Comparison of ENCODE assay signal across 1 cellular context in genomic region chr11:65961267-65962135, GRCh38.
TF ChIP-seq lines count a peak whose summit lies in the region.

A gene with protein sequence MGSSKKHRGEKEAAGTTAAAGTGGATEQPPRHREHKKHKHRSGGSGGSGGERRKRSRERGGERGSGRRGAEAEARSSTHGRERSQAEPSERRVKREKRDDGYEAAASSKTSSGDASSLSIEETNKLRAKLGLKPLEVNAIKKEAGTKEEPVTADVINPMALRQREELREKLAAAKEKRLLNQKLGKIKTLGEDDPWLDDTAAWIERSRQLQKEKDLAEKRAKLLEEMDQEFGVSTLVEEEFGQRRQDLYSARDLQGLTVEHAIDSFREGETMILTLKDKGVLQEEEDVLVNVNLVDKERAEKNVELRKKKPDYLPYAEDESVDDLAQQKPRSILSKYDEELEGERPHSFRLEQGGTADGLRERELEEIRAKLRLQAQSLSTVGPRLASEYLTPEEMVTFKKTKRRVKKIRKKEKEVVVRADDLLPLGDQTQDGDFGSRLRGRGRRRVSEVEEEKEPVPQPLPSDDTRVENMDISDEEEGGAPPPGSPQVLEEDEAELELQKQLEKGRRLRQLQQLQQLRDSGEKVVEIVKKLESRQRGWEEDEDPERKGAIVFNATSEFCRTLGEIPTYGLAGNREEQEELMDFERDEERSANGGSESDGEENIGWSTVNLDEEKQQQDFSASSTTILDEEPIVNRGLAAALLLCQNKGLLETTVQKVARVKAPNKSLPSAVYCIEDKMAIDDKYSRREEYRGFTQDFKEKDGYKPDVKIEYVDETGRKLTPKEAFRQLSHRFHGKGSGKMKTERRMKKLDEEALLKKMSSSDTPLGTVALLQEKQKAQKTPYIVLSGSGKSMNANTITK (plus strand): TSS chr11:65961734. CDS start chr11:65961781, 47 bp downstream.

TF ChIP-seq in K562, 482 proteins besides CTCF, POLR2A, EP300 and RAD21 (continued from another document and continues in another):
- TF ChIP-seq, protein P1, sequence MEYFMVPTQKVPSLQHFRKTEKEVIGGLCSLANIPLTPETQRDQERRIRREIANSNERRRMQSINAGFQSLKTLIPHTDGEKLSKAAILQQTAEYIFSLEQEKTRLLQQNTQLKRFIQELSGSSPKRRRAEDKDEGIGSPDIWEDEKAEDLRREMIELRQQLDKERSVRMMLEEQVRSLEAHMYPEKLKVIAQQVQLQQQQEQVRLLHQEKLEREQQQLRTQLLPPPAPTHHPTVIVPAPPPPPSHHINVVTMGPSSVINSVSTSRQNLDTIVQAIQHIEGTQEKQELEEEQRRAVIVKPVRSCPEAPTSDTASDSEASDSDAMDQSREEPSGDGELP (CRISPR knock-in tag; IDR thresholded peaks at IDR 0.05; ENCODE audit: borderline replicate concordance): peak; percentile 92
- TF ChIP-seq, protein P2, sequence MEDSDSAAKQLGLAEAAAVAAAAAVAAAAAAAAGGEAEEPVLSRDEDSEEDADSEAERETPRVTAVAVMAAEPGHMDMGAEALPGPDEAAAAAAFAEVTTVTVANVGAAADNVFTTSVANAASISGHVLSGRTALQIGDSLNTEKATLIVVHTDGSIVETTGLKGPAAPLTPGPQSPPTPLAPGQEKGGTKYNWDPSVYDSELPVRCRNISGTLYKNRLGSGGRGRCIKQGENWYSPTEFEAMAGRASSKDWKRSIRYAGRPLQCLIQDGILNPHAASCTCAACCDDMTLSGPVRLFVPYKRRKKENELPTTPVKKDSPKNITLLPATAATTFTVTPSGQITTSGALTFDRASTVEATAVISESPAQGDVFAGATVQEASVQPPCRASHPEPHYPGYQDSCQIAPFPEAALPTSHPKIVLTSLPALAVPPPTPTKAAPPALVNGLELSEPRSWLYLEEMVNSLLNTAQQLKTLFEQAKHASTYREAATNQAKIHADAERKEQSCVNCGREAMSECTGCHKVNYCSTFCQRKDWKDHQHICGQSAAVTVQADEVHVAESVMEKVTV (CRISPR knock-in tag; IDR thresholded peaks at IDR 0.05): no peak
- TF ChIP-seq HBP1 (CRISPR knock-in tag; IDR thresholded peaks at IDR 0.05) (peak; percentile 18; the same call in 1 of the 2 replicates), ZNF785 (CRISPR knock-in tag; IDR thresholded peaks at IDR 0.05) (no peak), FOSL1 (tag; conservative IDR thresholded peaks at IDR 0.05) (no peak), CTBP1 (IDR thresholded peaks at IDR 0.05; ENCODE audit: borderline replicate concordance) (peak; percentile 43; the same call in 1 of the 2 replicates), BCLAF1 (IDR thresholded peaks at IDR 0.05; ENCODE audit: borderline replicate concordance in 1 of 2, control insufficient read depth in 1 of 2, low read depth in 2 of 2, low read length in 1 of 2) (no peak), NCOR1 (IDR thresholded peaks at IDR 0.05) (no peak), CREB3 (tag; conservative IDR thresholded peaks at IDR 0.05; ENCODE audit: low read depth) (no peak), TBL1XR1 (IDR thresholded peaks at IDR 0.05; ENCODE audit: low read length in 2 of 2) (peak; percentile 19 to 60; a peak in 2 of 4 replicates), PHF20 (IDR thresholded peaks at IDR 0.05; ENCODE audit: partially characterized antibody) (peak; percentile 91), FOXA1 (IDR thresholded peaks at IDR 0.05; ENCODE audit: borderline replicate concordance) (no peak), E2F5 (CRISPR knock-in tag; IDR thresholded peaks at IDR 0.05) (no peak; the same call in 1 of the 2 replicates), CEBPB (tag; IDR thresholded peaks at IDR 0.05) (no peak), RBM22 (IDR thresholded peaks at IDR 0.05; ENCODE audit: low read depth, low read length, poor library complexity, severe bottlenecking) (no peak), ZNF695 (CRISPR knock-in tag; IDR thresholded peaks at IDR 0.05) (no peak), E2F4 (CRISPR knock-in tag; IDR thresholded peaks at IDR 0.05; ENCODE audit: low read depth) (0 out of 2 replicates have a peak, but pooled peaks have one; percentile 38), FOXK1 (CRISPR knock-in tag; IDR thresholded peaks at IDR 0.05; ENCODE audit: borderline replicate concordance) (peak; percentile 95; the same call in 1 of the 2 replicates), ZNF224 (CRISPR knock-in tag; IDR thresholded peaks at IDR 0.05) (no peak), SIN3A (IDR thresholded peaks at IDR 0.05; ENCODE audit: borderline replicate concordance in 2 of 2, control insufficient read depth in 1 of 2, low read depth in 2 of 2, low read length in 2 of 2) (peak; percentile 52 to 87; a peak in 1 of 4 replicates), CREB1 (IDR thresholded peaks at IDR 0.05) (peak; percentile 50), CREB1 (CRISPR knock-in tag; IDR thresholded peaks at IDR 0.05) (peak; percentile 56; the same call in 1 of the 2 replicates), ZNF76 (CRISPR knock-in tag; IDR thresholded peaks at IDR 0.05; ENCODE audit: borderline replicate concordance) (peak; percentile 65; the same call in 1 of the 2 replicates)
- TF ChIP-seq, protein P3, sequence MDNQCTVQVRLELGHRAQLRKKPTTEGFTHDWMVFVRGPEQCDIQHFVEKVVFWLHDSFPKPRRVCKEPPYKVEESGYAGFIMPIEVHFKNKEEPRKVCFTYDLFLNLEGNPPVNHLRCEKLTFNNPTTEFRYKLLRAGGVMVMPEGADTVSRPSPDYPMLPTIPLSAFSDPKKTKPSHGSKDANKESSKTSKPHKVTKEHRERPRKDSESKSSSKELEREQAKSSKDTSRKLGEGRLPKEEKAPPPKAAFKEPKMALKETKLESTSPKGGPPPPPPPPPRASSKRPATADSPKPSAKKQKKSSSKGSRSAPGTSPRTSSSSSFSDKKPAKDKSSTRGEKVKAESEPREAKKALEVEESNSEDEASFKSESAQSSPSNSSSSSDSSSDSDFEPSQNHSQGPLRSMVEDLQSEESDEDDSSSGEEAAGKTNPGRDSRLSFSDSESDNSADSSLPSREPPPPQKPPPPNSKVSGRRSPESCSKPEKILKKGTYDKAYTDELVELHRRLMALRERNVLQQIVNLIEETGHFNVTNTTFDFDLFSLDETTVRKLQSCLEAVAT (IDR thresholded peaks at IDR 0.05): peak in 1 of 2 experiments; percentile 61; a peak in 1 of 4 replicates
- TF ChIP-seq, protein P4, sequence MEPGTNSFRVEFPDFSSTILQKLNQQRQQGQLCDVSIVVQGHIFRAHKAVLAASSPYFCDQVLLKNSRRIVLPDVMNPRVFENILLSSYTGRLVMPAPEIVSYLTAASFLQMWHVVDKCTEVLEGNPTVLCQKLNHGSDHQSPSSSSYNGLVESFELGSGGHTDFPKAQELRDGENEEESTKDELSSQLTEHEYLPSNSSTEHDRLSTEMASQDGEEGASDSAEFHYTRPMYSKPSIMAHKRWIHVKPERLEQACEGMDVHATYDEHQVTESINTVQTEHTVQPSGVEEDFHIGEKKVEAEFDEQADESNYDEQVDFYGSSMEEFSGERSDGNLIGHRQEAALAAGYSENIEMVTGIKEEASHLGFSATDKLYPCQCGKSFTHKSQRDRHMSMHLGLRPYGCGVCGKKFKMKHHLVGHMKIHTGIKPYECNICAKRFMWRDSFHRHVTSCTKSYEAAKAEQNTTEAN (CRISPR knock-in tag; IDR thresholded peaks at IDR 0.05): no peak
- TF ChIP-seq, protein P5, sequence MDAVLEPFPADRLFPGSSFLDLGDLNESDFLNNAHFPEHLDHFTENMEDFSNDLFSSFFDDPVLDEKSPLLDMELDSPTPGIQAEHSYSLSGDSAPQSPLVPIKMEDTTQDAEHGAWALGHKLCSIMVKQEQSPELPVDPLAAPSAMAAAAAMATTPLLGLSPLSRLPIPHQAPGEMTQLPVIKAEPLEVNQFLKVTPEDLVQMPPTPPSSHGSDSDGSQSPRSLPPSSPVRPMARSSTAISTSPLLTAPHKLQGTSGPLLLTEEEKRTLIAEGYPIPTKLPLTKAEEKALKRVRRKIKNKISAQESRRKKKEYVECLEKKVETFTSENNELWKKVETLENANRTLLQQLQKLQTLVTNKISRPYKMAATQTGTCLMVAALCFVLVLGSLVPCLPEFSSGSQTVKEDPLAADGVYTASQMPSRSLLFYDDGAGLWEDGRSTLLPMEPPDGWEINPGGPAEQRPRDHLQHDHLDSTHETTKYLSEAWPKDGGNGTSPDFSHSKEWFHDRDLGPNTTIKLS (IDR thresholded peaks at IDR 0.05; ENCODE audit: borderline replicate concordance, low read depth): peak; percentile 92
- TF ChIP-seq, protein P6, sequence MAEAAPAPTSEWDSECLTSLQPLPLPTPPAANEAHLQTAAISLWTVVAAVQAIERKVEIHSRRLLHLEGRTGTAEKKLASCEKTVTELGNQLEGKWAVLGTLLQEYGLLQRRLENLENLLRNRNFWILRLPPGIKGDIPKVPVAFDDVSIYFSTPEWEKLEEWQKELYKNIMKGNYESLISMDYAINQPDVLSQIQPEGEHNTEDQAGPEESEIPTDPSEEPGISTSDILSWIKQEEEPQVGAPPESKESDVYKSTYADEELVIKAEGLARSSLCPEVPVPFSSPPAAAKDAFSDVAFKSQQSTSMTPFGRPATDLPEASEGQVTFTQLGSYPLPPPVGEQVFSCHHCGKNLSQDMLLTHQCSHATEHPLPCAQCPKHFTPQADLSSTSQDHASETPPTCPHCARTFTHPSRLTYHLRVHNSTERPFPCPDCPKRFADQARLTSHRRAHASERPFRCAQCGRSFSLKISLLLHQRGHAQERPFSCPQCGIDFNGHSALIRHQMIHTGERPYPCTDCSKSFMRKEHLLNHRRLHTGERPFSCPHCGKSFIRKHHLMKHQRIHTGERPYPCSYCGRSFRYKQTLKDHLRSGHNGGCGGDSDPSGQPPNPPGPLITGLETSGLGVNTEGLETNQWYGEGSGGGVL (CRISPR knock-in tag; IDR thresholded peaks at IDR 0.05): no peak
- TF ChIP-seq, protein P7, sequence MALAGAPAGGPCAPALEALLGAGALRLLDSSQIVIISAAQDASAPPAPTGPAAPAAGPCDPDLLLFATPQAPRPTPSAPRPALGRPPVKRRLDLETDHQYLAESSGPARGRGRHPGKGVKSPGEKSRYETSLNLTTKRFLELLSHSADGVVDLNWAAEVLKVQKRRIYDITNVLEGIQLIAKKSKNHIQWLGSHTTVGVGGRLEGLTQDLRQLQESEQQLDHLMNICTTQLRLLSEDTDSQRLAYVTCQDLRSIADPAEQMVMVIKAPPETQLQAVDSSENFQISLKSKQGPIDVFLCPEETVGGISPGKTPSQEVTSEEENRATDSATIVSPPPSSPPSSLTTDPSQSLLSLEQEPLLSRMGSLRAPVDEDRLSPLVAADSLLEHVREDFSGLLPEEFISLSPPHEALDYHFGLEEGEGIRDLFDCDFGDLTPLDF (CRISPR knock-in tag; IDR thresholded peaks at IDR 0.05): peak; percentile 79; the same call in 1 of the 2 replicates
